In genomic region chr2:25252291-25253152, GRCh38 we compare ENCODE assay signal across 8 cellular contexts.
DNase-seq lines count a peak whose midpoint lies in the region; ATAC-seq and TF ChIP-seq lines count a peak whose summit lies in the region.

No MANE protein-coding gene starts in this region.

- peak; percentile 70 for ATAC-seq in left lobe of liver

- DNase-seq in DMS53 (lab: John Stamatoyannopoulos, UW): peak; percentile 77
- DNase-seq in DMS53 treated with DMSO at 0.1 percent for 48 hours (lab: John Stamatoyannopoulos, UW; ENCODE audit: unreplicated experiment): no peak
- DNase-seq in MV-4-11 (lab: John Stamatoyannopoulos, UW): peak; percentile 30
- DNase-seq in T-helper 9 cell: peak; percentile 53
- DNase-seq in choroid plexus epithelial cell (ENCODE audit: low read depth): peak; percentile 64
- DNase-seq in left lobe of liver (ENCODE audit: low spot score): peak; percentile 64
- DNase-seq in stimulated activated CD4-positive, alpha-beta T cell treated with anti-CD3 and anti-CD28 coated beads, Interleukin-4, amount 100 ng/mL, for 24 hours: peak; percentile 56
- DNase-seq in cerebellar nuclear complex (lab: John Stamatoyannopoulos, UW): no peak

- TF ChIP-seq CTCF in choroid plexus epithelial cell (conservative IDR thresholded peaks at IDR 0.05; ENCODE audit: low read depth, low read length): no peak

- peak overlapping the region; percentile 62 for H3K4me3 ChIP-seq in choroid plexus epithelial cell (ENCODE audit: low read depth, low read length)

Comparison
In these comparisons a context has a peak if more than half of its experiments do, and no peak if none do; other contexts are left out.
1. DNase-seq: peak in DMS53 (single experiment), MV-4-11 (single experiment), T-helper 9 cell (single experiment), choroid plexus epithelial cell (single experiment), left lobe of liver (single experiment) and stimulated activated CD4-positive, alpha-beta T cell treated with anti-CD3 and anti-CD28 coated beads, Interleukin-4, amount 100 ng/mL, for 24 hours (single experiment); none in DMS53 treated with DMSO at 0.1 percent for 48 hours (single experiment) and cerebellar nuclear complex (0 of 2).